In genomic region chrX:1592863-1593201, GRCh38 we compare ENCODE assay signal across 8 cellular contexts. TPM values are rescaled to one million over a fixed set of nuclear protein-coding genes. Genes with fewer than 3 reads are reported as not detected.
DNase-seq lines count a peak whose midpoint lies in the region; ATAC-seq and TF ChIP-seq lines count a peak whose summit lies in the region.

No MANE protein-coding gene starts in this region.

- TF ChIP-seq CTCF in heart left ventricle (IDR thresholded peaks at IDR 0.05) (no peak), brain (conservative IDR thresholded peaks at IDR 0.05) (no peak), lung (IDR thresholded peaks at IDR 0.05; ENCODE audit: control extremely low read depth, extremely low read depth) (no peak)

- ATAC-seq in heart left ventricle, result peak in 3 of 4 donors; percentile 12 to 46 (median 25)
- ATAC-seq in Right ventricle myocardium inferior, result no peak
- no peak for ATAC-seq in lung (ENCODE audit: insufficient read depth, low FRiP score)

- intact Hi-C loops in heart left ventricle (cut with DNase I), result loop anchor here in 4 of 10 donors (5.0 kb wide), 3 partner anchors 141 to 201 kb away; partner anchors contain the start of genes ASMTL (in 2 of the 4) and SLC25A6 (in 1 of the 4)
- intact Hi-C loops in Right ventricle myocardium inferior (cut with DNase I), result loop anchor here (5.0 kb wide), 1 partner anchor 141 kb away; the partner anchor contains the start of gene ASMTL

- no peak for DNase-seq in heart left ventricle
- no peak for DNase-seq in Right ventricle myocardium inferior (ENCODE audit: missing footprints)
- DNase-seq in Jurkat, Clone E6-1 (ENCODE audit: low read depth, low spot score), result no peak
- DNase-seq in lung (ENCODE audit: low spot score), result no peak
- no peak for DNase-seq in NCI-H2171 (lab: John Stamatoyannopoulos, UW)
- DNase-seq in NCI-H446 treated with DMSO at 0.1 percent for 48 hours (lab: John Stamatoyannopoulos, UW), result no peak
- no peak for DNase-seq in GM19238 (ENCODE audit: insufficient read length, low spot score)

- H3K27ac ChIP-seq in heart left ventricle, result peak overlapping the region in 10 of 12 donors; percentile 75 to 97 (median 87)
- H3K27ac ChIP-seq in lung (ENCODE audit: low read depth in 1 of 2, low read length in 1 of 2), result peak overlapping the region; percentile 68 to 85

- peak overlapping the region; percentile 67 to 99 (median 80) for H3K4me3 ChIP-seq in heart left ventricle
- H3K4me3 ChIP-seq in Jurkat, Clone E6-1 (ENCODE audit: low read length), result peak overlapping the region; percentile 90
- peak overlapping the region; percentile 97 for H3K4me3 ChIP-seq in lung

- H3K27me3 Mint-ChIP-seq in brain, result no peaks in the 10 kb centered on the region

- peaks cover 0 to 44% (median 41%) of the 10 kb centered on the region in 9 donors for H3K36me3 ChIP-seq in heart left ventricle
- H3K36me3 ChIP-seq in lung (ENCODE audit: control insufficient read depth in 2 of 2, insufficient read depth in 2 of 2, low read length in 2 of 2), result peaks cover 7 to 40% of the 10 kb centered on the region in 2 donors

- H3K9me3 ChIP-seq in heart left ventricle, result no peaks in the 10 kb centered on the region
- H3K9me3 ChIP-seq in lung (ENCODE audit: control insufficient read depth in 2 of 2, insufficient read depth in 1 of 2, low read length in 1 of 2), result no peaks in the 10 kb centered on the region

- no peaks in the 10 kb centered on the region for H3K9me3 Mint-ChIP-seq in brain

- peak overlapping the region; percentile 86 to 95 (median 91) for H3K4me3 Mint-ChIP-seq in brain

- no peak for TF ChIP-seq POLR2A in heart left ventricle (IDR thresholded peaks at IDR 0.05)

- WGBS in heart left ventricle, 4 donors, result 2 to 9% (median 5%) methylated on average over 11 to 12 of the region's 12 CpGs
- WGBS in lung, 2 donors, result 6 to 7% methylated on average over 12 of the region's 12 CpGs

- H3K27me3 ChIP-seq in heart left ventricle (no peaks in the 10 kb centered on the region), lung (ENCODE audit: control insufficient read depth, insufficient read depth) (no peaks in the 10 kb centered on the region)

- H3K4me1 Mint-ChIP-seq in brain, result peaks cover 28% of the 10 kb centered on the region

- peaks cover 43% of the 10 kb centered on the region for H3K36me3 Mint-ChIP-seq in brain

- H3K4me1 ChIP-seq in heart left ventricle (peaks cover 0 to 30% (median 17%) of the 10 kb centered on the region in 12 donors), lung (ENCODE audit: control insufficient read depth in 2 of 2, insufficient read depth in 2 of 2, low read length in 2 of 2) (peaks cover 0 to 5% of the 10 kb centered on the region in 2 donors)

- peak overlapping the region; percentile 73 to 97 (median 86) for H3K27ac Mint-ChIP-seq in brain

RNA-seq across cellular contexts. Expression of gene AKAP17A, which starts 1.4 kb away (rescaled TPM):
- total RNA-seq in heart left ventricle (10 to 100 TPM; 12.5 to 20.4 (median 15.6) TPM), Right ventricle myocardium inferior (13.8 TPM), lung (10 to 100 TPM; 40.6 to 48.9 TPM)
- polyA plus RNA-seq in heart left ventricle (10 to 100 TPM; 16.1 to 20.1 TPM), brain (ENCODE audit: insufficient read depth, low read depth, low replicate concordance) (13.1 TPM), lung (10 to 100 TPM; 44.1 to 45.2 TPM)
- 21.1 TPM for polyA plus RNA-seq in Jurkat, Clone E6-1 (2012; ENCODE audit: insufficient read depth, insufficient read length)

RNA-seq across cellular contexts. Expression of gene ASMT, which starts 22.0 kb away (rescaled TPM):
- total RNA-seq in heart left ventricle (not detected), Right ventricle myocardium inferior (not detected), lung (under 1 TPM; 0.25 to 0.63 TPM)
- polyA plus RNA-seq in heart left ventricle (under 1 TPM in 1 of 2 donors, not detected in 1; 0.11 TPM), brain (ENCODE audit: insufficient read depth, low read depth, low replicate concordance) (not detected), lung (under 1 TPM; 0.09 to 0.37 TPM)
- polyA plus RNA-seq in Jurkat, Clone E6-1 (2012; ENCODE audit: insufficient read depth, insufficient read length), result not detected

RNA-seq across cellular contexts. Expression of gene P2RY8, which starts 55.8 kb away (rescaled TPM):
- total RNA-seq in heart left ventricle (10 to 100 TPM in 1 of 9 donors, 1 to 10 TPM in 6, under 1 TPM in 2; 0.62 to 10.5 (median 2.3) TPM), Right ventricle myocardium inferior (1.9 TPM), lung (1 to 10 TPM; 2.8 to 8.3 TPM)
- polyA plus RNA-seq in heart left ventricle (1 to 10 TPM; 1.1 to 6.1 TPM), brain (ENCODE audit: insufficient read depth, low read depth, low replicate concordance) (0.34 TPM), lung (1 to 10 TPM in 1 of 2 donors, under 1 TPM in 1; 0.51 to 6.0 TPM)
- polyA plus RNA-seq in Jurkat, Clone E6-1 (2012; ENCODE audit: insufficient read depth, insufficient read length), result 33.0 TPM

Comparison
In these comparisons a context has a peak if more than half of its experiments do, and no peak if none do; other contexts are left out.
1. ATAC-seq: peak in heart left ventricle (3 of 4); none in Right ventricle myocardium inferior (single experiment) and lung (single experiment).
2. Peak in every context shown above with its lines, with median percentiles within 50 percentile points of each other: H3K4me3 ChIP-seq.